24 cellular contexts compared by ENCODE assay signal in the genomic region with DNA sequence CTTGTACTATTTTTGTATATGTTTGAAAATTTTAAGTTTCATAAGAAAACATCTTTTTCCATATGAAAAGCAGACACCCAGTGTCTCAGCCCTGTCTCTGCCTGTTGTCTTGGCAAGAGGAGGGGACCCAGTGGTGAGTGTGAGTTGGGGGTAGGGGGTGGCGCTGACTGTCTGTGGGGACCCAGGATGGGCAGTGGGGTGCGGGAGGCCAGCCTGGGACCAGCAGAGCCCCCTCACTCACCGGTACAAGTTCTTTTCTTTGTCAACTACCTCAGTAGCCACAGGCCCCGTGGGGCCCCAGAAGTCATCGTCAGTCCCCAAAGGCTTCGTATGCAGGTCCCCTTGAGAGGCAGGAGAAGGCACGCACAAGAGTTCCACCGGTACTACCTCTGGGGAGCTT.
"Had no signal": no experiment of that assay in that cellular context is flagged by ENCODE, and none has a peak within 500 bp of the region (broad histone marks: within the 10 kb centered on the region; RNA-seq: fewer than 3 reads in every experiment).

No MANE protein-coding gene starts in this region.

- H3K27ac ChIP-seq: SJSA1, SK-N-MC had no signal

- DNase-seq: IMR-90, Karpas-422, KG1, MG63, NCI-H1092, NCI-H1105 treated with DMSO at 0.1 percent for 48 hours, NCI-H1417 treated with DMSO at 0.1 percent for 48 hours, NCI-H146, NCI-H1694 treated with DMSO at 0.1 percent for 48 hours, NCI-H1930, NCI-H2081, NCI-H2107, NCI-H226, NCI-H446, NCI-H510A, NCI-H524 treated with DMSO at 0.1 percent for 48 hours, NCI-H69, NCI-H774, Right ventricle myocardium superior, RPMI8226, SIG-M5 had no signal

- H3K9me3 ChIP-seq: MG63, SJSA1 had no signal

- H3K36me3 ChIP-seq: MG63, SJSA1 had no signal

- H3K27me3 ChIP-seq: MG63, SJSA1 had no signal

- H3K4me3 ChIP-seq: MG63, SJSA1, SK-N-MC had no signal

- ATAC-seq: HepG2 had no signal
